ENCODE assay signal across 10 cellular contexts in the genomic region with DNA sequence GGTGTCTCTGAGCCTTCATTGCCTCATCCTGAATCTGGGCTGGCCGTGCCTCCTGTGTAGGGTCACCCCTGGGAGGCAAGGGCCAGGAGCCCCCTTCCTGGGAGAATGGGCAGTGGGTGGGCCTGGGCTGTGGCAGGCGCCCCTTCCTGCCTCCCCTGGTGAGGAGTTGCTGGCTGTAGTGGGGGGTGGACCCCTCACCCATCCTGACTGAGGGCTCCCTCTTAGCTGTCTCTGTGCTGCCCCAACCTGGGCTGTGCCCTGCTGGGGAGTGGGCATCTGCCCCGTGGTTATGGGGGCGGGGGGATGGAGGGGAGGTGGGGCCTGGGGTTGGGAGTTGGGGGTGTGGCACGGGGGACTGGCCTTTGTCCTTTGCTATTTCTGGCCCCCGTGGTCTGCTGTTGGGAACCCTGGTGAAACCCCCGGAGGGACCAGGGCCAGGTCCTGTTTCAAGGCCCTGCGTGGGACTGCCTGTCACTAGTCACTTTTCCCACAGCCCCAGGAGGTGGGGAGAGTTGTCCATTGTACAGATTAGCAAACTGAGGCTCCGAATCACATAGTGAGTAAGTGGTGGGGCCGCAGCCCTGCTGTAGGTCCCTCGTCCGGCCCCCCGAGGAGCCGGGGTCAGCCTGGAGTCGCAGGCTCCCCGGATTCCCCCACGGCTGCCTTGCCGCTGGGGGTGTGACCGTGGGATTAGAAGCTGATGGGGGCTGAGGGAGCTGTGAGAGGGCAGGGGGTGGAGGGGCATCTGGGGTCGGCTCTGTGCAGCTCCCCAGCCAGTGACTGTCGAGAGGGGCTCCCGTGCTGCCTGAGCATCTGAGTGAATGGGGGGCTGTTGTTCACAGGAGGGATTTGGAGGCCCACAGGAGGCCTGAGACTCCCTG. TPM values are rescaled to one million over a fixed set of nuclear protein-coding genes. Genes with fewer than 3 reads are reported as not detected.
DNase-seq lines count a peak whose midpoint lies in the region; ATAC-seq, FAIRE-seq and TF ChIP-seq lines count a peak whose summit lies in the region.
"Had no signal": no experiment of that assay in that cellular context is flagged by ENCODE, and none has a peak within 500 bp of the region (broad histone marks: within the 10 kb centered on the region; RNA-seq: fewer than 3 reads in every experiment).

No MANE protein-coding gene starts in this region.

- H3K27ac Mint-ChIP-seq in activated CD8-positive, alpha-beta memory T cell treated with anti-CD3 and anti-CD28 coated beads, Interleukin-2, amount 10 ng/mL, durations not matched to agents 7 days and 5 days: no peak overlapping the region

- TF ChIP-seq POLR2A in HepG2 (IDR thresholded peaks at IDR 0.05; ENCODE audit: insufficient read depth in 1 of 2, low read depth in 2 of 2, low read length in 2 of 2): no peak

- H3K79me2 ChIP-seq in HepG2 (ENCODE audit: insufficient read depth, low read length): peaks cover 73% of the 10 kb centered on the region

- ATAC-seq in activated CD8-positive, alpha-beta memory T cell treated with anti-CD3 and anti-CD28 coated beads, Interleukin-2, amount 10 ng/mL, durations not matched to agents 7 days and 5 days: no peak
- ATAC-seq in HepG2: no peak

- TF ChIP-seq CTCF in astrocyte of the spinal cord (IDR thresholded peaks at IDR 0.05; ENCODE audit: low read depth, low read length) (no peak), HepG2 (CRISPR knock-in tag; IDR thresholded peaks at IDR 0.05) (no peak)

- no peak for TF ChIP-seq RAD21 in HepG2 (CRISPR knock-in tag; IDR thresholded peaks at IDR 0.05)

- FAIRE-seq in HepG2 (lab: Jason Lieb, UNC): no peak

- BruUV-seq in HepG2 (replicated peaks; lab: Mats Ljungman, UMichigan): TSS peak; percentile 4

- H3K27me3 Mint-ChIP-seq in activated CD8-positive, alpha-beta memory T cell treated with anti-CD3 and anti-CD28 coated beads, Interleukin-2, amount 10 ng/mL, durations not matched to agents 7 days and 5 days: peaks cover under 1% of the 10 kb centered on the region

- WGBS in HepG2 (ENCODE audit: low lambda C conversion rate): 75% methylated on average over 14 of the region's 22 CpGs

- DNase-seq in activated CD8-positive, alpha-beta memory T cell treated with anti-CD3 and anti-CD28 coated beads, Interleukin-2, amount 10 ng/mL, durations not matched to agents 7 days and 5 days: no peak
- no peak for DNase-seq in activated CD8-positive, alpha-beta memory T cell treated with anti-CD3 and anti-CD28 coated beads, Interleukin-2, amount 50 U/mL, for 4 hours
- DNase-seq in astrocyte of the spinal cord (ENCODE audit: low read depth, low spot score) (no peak), HepG2 (ENCODE audit: low spot score) (no peak), EL (no peak), NCI-H1092 treated with DMSO at 0.1 percent for 48 hours (lab: John Stamatoyannopoulos, UW) (no peak), NCI-H345 treated with DMSO at 0.1 percent for 48 hours (lab: John Stamatoyannopoulos, UW; ENCODE audit: unreplicated experiment) (no peak)
- DNase-seq: NCI-H526 had no signal

- H4K20me1 ChIP-seq in HepG2 (ENCODE audit: insufficient read depth, low read length): peaks cover 35% of the 10 kb centered on the region; the same call in 1 of the 2 replicates

- peak overlapping the region; percentile 79 for H3K27ac ChIP-seq in HepG2 (ENCODE audit: extremely low read length, insufficient read depth, low read length)
- peak overlapping the region; percentile 74 for H3K27ac ChIP-seq in temporal lobe (ENCODE audit: low read depth, low read length)
- H3K27ac ChIP-seq: C4-2B had no signal

- POLR2A ChIA-PET in HepG2 (lab: Yijun Ruan, JAX): interaction anchor here (1.1 kb wide), 1 partner anchor 75 kb away, joined by 4 read pairs; no protein-coding TSS in a partner anchor

- H3K9me3 ChIP-seq in HepG2 (ENCODE audit: low read length): no peaks in the 10 kb centered on the region

- H3K9me3 Mint-ChIP-seq in activated CD8-positive, alpha-beta memory T cell treated with anti-CD3 and anti-CD28 coated beads, Interleukin-2, amount 10 ng/mL, durations not matched to agents 7 days and 5 days (ENCODE audit: low read depth): no peaks in the 10 kb centered on the region

- H3K4me3 ChIP-seq in astrocyte of the spinal cord (ENCODE audit: low read depth, low read length) (peak overlapping the region; percentile 91), HepG2 (replicated peaks in 1 of 3; ENCODE audit: insufficient read depth in 1 of 3, low read depth in 2 of 3, low read length in 3 of 3) (peak overlapping the region; percentile 88 to 98 (median 97))

- H3K9ac ChIP-seq in HepG2 (ENCODE audit: insufficient read depth, low read depth, low read length): peak overlapping the region; percentile 92; the same call in 1 of the 2 replicates

- peaks cover 6% of the 10 kb centered on the region in 2 experiments; a peak in 1 of 5 replicates for H3K36me3 ChIP-seq in HepG2 (replicated peaks in 1 of 2; ENCODE audit: control insufficient read depth in 1 of 2, insufficient read depth in 2 of 2, low read length in 2 of 2)

- peak overlapping the region; percentile 86 for H3K4me2 ChIP-seq in HepG2 (ENCODE audit: low read depth, low read length)

- no peaks in the 10 kb centered on the region for H3K27me3 ChIP-seq in HepG2 (ENCODE audit: control insufficient read depth in 1 of 2, insufficient read depth in 2 of 2, low read length in 2 of 2)

- peaks cover 81% of the 10 kb centered on the region for H3K4me1 ChIP-seq in HepG2 (ENCODE audit: insufficient read depth, low read length)

- H2AFZ ChIP-seq in HepG2 (ENCODE audit: low read length): no peak overlapping the region

- intact Hi-C loops in HepG2 (cut with micrococcal nuclease; ENCODE audit: unreplicated experiment): no loop called here

- peaks cover 17% of the 10 kb centered on the region for H3K4me1 Mint-ChIP-seq in activated CD8-positive, alpha-beta memory T cell treated with anti-CD3 and anti-CD28 coated beads, Interleukin-2, amount 10 ng/mL, durations not matched to agents 7 days and 5 days

- H3K4me3 Mint-ChIP-seq in activated CD8-positive, alpha-beta memory T cell treated with anti-CD3 and anti-CD28 coated beads, Interleukin-2, amount 10 ng/mL, durations not matched to agents 7 days and 5 days: peak overlapping the region; percentile 79

- CTCF ChIA-PET in activated CD8-positive, alpha-beta memory T cell treated with anti-CD3 and anti-CD28 coated beads, Interleukin-2, amount 10 ng/mL, durations not matched to agents 7 days and 5 days (lab: Charles Lee): interaction anchor here (1.0 to 2.2 kb wide), 4 partner anchors 8 to 166 kb away, joined by 3 to 11 read pairs (median 4); no protein-coding TSS in a partner anchor
- CTCF ChIA-PET in HepG2 (lab: Yijun Ruan, JAX; ENCODE audit: low intra/inter-chr PET ratio, low total read pairs): no interaction called here

- TF ChIP-seq EP300 in HepG2 (IDR thresholded peaks at IDR 0.05; ENCODE audit: low read depth in 2 of 2, low read length in 2 of 2) (no peak), HepG2 (CRISPR knock-in tag; IDR thresholded peaks at IDR 0.05; ENCODE audit: borderline replicate concordance) (no peak)

- in situ Hi-C loops in astrocyte of the spinal cord (cut with HindIII; ENCODE audit: low sequenced_read_pairs): no loop called here
- in situ Hi-C loops in HepG2 (cut with HindIII; ENCODE audit: extremely low pct_ligation_motif_present, low pct_unique_long_range_greater_than_20kb): no loop called here

- H3K36me3 Mint-ChIP-seq in activated CD8-positive, alpha-beta memory T cell treated with anti-CD3 and anti-CD28 coated beads, Interleukin-2, amount 10 ng/mL, durations not matched to agents 7 days and 5 days: no peaks in the 10 kb centered on the region

RNA-seq across cellular contexts. Expression of a gene that starts 2.7 kb away (rescaled TPM):
- total RNA-seq in activated CD8-positive, alpha-beta memory T cell treated with anti-CD3 and anti-CD28 coated beads, Interleukin-2, amount 10 ng/mL, durations not matched to agents 7 days and 5 days: 10 to 100 TPM; 19.9 to 31.7 TPM
- total RNA-seq in HepG2 (2016; rRNA removed; fragmentation: Illumina TruSeq; extraction: Trizol) (21.5 and 26.3 TPM in 2 replicates), temporal lobe (68.4 TPM)
- total RNA-seq in HepG2 (2016; cell fraction: cytosol; rRNA removed; fragmentation: Illumina TruSeq; extraction: Trizol; ENCODE audit: low read depth): 11.5 and 11.7 TPM in 2 replicates
- 19.4 and 28.8 TPM in 2 replicates for total RNA-seq in HepG2 (2016; cell fraction: insoluble cytoplasmic fraction; rRNA removed; fragmentation: Illumina TruSeq; extraction: Trizol)
- 34.4 and 35.6 TPM in 2 replicates for total RNA-seq in HepG2 (2016; cell fraction: membrane; rRNA removed; fragmentation: Illumina TruSeq; extraction: Trizol)
- 37.1 and 45.0 TPM in 2 replicates for total RNA-seq in HepG2 (2016; cell fraction: nucleus; rRNA removed; fragmentation: Illumina TruSeq; extraction: Trizol)
- 50.0 and 80.3 TPM in 2 replicates for polyA plus RNA-seq in HepG2 (2011; rRNA removed)
- polyA plus RNA-seq in HepG2 (2011; cell fraction: cytosol; rRNA removed): 48.3 and 72.3 TPM in 2 replicates
- polyA plus RNA-seq in HepG2 (2011; cell fraction: nucleus; rRNA removed): 227 and 315 TPM in 2 replicates
- polyA plus RNA-seq in HepG2 (2012): 90.1 and 104 TPM in 2 replicates
- 11.1 and 11.5 TPM in 2 replicates for polyA plus RNA-seq in HepG2 (2016; cell fraction: cytosol; fragmentation: Illumina TruSeq; extraction: Trizol; ENCODE audit: low read depth)
- 52.7 and 63.6 TPM in 2 replicates for polyA plus RNA-seq in HepG2 (2016; cell fraction: insoluble cytoplasmic fraction; fragmentation: Illumina TruSeq; extraction: Trizol; ENCODE audit: low read depth)
- polyA plus RNA-seq in HepG2 (2016; cell fraction: membrane; fragmentation: Illumina TruSeq; extraction: Trizol; ENCODE audit: low read depth): 49.3 and 52.2 TPM in 2 replicates
- polyA plus RNA-seq in HepG2 (2016; cell fraction: nucleus; fragmentation: Illumina TruSeq; extraction: Trizol; ENCODE audit: insufficient read depth, low read depth): 138 and 141 TPM in 2 replicates
- polyA minus RNA-seq in HepG2 (2011; rRNA and poly(A)+ RNA removed; ENCODE audit: low replicate concordance): 4.5 and 192 TPM in 2 replicates
- polyA minus RNA-seq in HepG2 (2011; cell fraction: cytosol; rRNA and poly(A)+ RNA removed): 91.4 and 94.8 TPM in 2 replicates
- polyA minus RNA-seq in HepG2 (2011; cell fraction: nucleus; rRNA and poly(A)+ RNA removed): 41.0 and 47.5 TPM in 2 replicates

RNA-seq across cellular contexts. Expression of a gene that starts 53.5 kb away (rescaled TPM):
- total RNA-seq in activated CD8-positive, alpha-beta memory T cell treated with anti-CD3 and anti-CD28 coated beads, Interleukin-2, amount 10 ng/mL, durations not matched to agents 7 days and 5 days: under 1 TPM; 0.29 to 0.40 TPM
- total RNA-seq in HepG2 (2016; rRNA removed; fragmentation: Illumina TruSeq; extraction: Trizol) (not detected in 2 replicates), temporal lobe (1.5 TPM)
- total RNA-seq in HepG2 (2016; cell fraction: cytosol; rRNA removed; fragmentation: Illumina TruSeq; extraction: Trizol; ENCODE audit: low read depth): not detected in 2 replicates
- not detected in 2 replicates for total RNA-seq in HepG2 (2016; cell fraction: insoluble cytoplasmic fraction; rRNA removed; fragmentation: Illumina TruSeq; extraction: Trizol)
- total RNA-seq in HepG2 (2016; cell fraction: membrane; rRNA removed; fragmentation: Illumina TruSeq; extraction: Trizol): not detected in 2 replicates
- not detected in 2 replicates for total RNA-seq in HepG2 (2016; cell fraction: nucleus; rRNA removed; fragmentation: Illumina TruSeq; extraction: Trizol)
- 0.03 TPM in 1 of 2 replicates, not detected in the other for polyA plus RNA-seq in HepG2 (2011; rRNA removed)
- 0.01 and 0.04 TPM in 2 replicates for polyA plus RNA-seq in HepG2 (2011; cell fraction: cytosol; rRNA removed)
- 0.18 and 0.26 TPM in 2 replicates for polyA plus RNA-seq in HepG2 (2011; cell fraction: nucleus; rRNA removed)
- 0.05 and 0.07 TPM in 2 replicates for polyA plus RNA-seq in HepG2 (2012)
- not detected in 2 replicates for polyA plus RNA-seq in HepG2 (2016; cell fraction: cytosol; fragmentation: Illumina TruSeq; extraction: Trizol; ENCODE audit: low read depth)
- polyA plus RNA-seq in HepG2 (2016; cell fraction: insoluble cytoplasmic fraction; fragmentation: Illumina TruSeq; extraction: Trizol; ENCODE audit: low read depth): not detected in 2 replicates
- not detected in 2 replicates for polyA plus RNA-seq in HepG2 (2016; cell fraction: membrane; fragmentation: Illumina TruSeq; extraction: Trizol; ENCODE audit: low read depth)
- not detected in 2 replicates for polyA plus RNA-seq in HepG2 (2016; cell fraction: nucleus; fragmentation: Illumina TruSeq; extraction: Trizol; ENCODE audit: insufficient read depth, low read depth)
- 0.30 and 0.84 TPM in 2 replicates for polyA minus RNA-seq in HepG2 (2011; rRNA and poly(A)+ RNA removed; ENCODE audit: low replicate concordance)
- not detected in 2 replicates for polyA minus RNA-seq in HepG2 (2011; cell fraction: cytosol; rRNA and poly(A)+ RNA removed)
- 0.13 TPM in 1 of 2 replicates, not detected in the other for polyA minus RNA-seq in HepG2 (2011; cell fraction: nucleus; rRNA and poly(A)+ RNA removed)
